Comparison of ENCODE assay signal across 17 cellular contexts in genomic region chr14:34363733-34364134, GRCh38.
DNase-seq lines count a peak whose midpoint lies in the region; ATAC-seq and TF ChIP-seq lines count a peak whose summit lies in the region.
"Had no signal": no experiment of that assay in that cellular context is flagged by ENCODE, and none has a peak within 500 bp of the region (broad histone marks: within the 10 kb centered on the region; RNA-seq: fewer than 3 reads in every experiment).

No MANE protein-coding gene starts in this region.

- H3K27me3 ChIP-seq in right atrium auricular region (no peaks in the 10 kb centered on the region), vagina (no peaks in the 10 kb centered on the region)
- H3K27me3 ChIP-seq: esophagus muscularis mucosa, MG63 had no signal

- H3K4me1 ChIP-seq in right atrium auricular region (peaks cover 0 to 8% of the 10 kb centered on the region in 2 donors), vagina (peaks cover 48% of the 10 kb centered on the region)

- H3K4me3 ChIP-seq in right atrium auricular region (no peak overlapping the region), vagina (no peak overlapping the region)
- H3K4me3 ChIP-seq: esophagus muscularis mucosa, MG63, thoracic aorta had no signal

- no peaks in the 10 kb centered on the region for H3K36me3 ChIP-seq in right atrium auricular region
- no peaks in the 10 kb centered on the region for H3K36me3 ChIP-seq in vagina
- H3K36me3 ChIP-seq: esophagus muscularis mucosa, MG63, thoracic aorta had no signal

- intact Hi-C loops in Right ventricle myocardium superior (cut with DNase I) (no loop called here), left cardiac atrium (cut with DNase I) (loop anchor here in 1 of 2 donors (10.0 kb wide), 1 partner anchor 131 kb away; no protein-coding TSS in a partner anchor), vagina (cut with DNase I) (no loop called here)

- DNase-seq in Right ventricle myocardium superior: no peak
- no peak for DNase-seq in right atrium auricular region (ENCODE audit: low spot score)
- peak; percentile 81 for DNase-seq in amniotic epithelial cell (ENCODE audit: low read depth)
- DNase-seq in left cardiac atrium: peak; percentile 18
- no peak for DNase-seq in vagina (ENCODE audit: extremely low spot score in 2 of 2)
- DNase-seq in NCI-H82 treated with DMSO at 0.1 percent for 48 hours (lab: John Stamatoyannopoulos, UW; ENCODE audit: unreplicated experiment): no peak
- DNase-seq: activated CD4-positive, alpha-beta T cell treated with anti-CD3 and anti-CD28 coated beads, Interleukin-2, amount 10 ng/mL, durations not matched to agents 7 days and 5 days; activated T-cell treated with anti-CD3 and anti-CD28 coated beads, Interleukin-2, amount 50 U/mL, for 48 hours; aorta; MG63; NCI-H748 treated with DMSO at 0.1 percent for 48 hours; retina; T-helper 2 cell had no signal

- TF ChIP-seq POLR2A in vagina (IDR thresholded peaks at IDR 0.05): no peak

- no peak for TF ChIP-seq CTCF in right atrium auricular region (IDR thresholded peaks at IDR 0.05)
- TF ChIP-seq CTCF in vagina (IDR thresholded peaks at IDR 0.05): no peak

- H3K27ac ChIP-seq in right atrium auricular region (no peak overlapping the region), vagina (peak overlapping the region; percentile 35)
- H3K27ac ChIP-seq: thoracic aorta had no signal

- H3K9me3 ChIP-seq in right atrium auricular region: no peaks in the 10 kb centered on the region
- H3K9me3 ChIP-seq in vagina: no peaks in the 10 kb centered on the region
- H3K9me3 ChIP-seq: esophagus muscularis mucosa, MG63, thoracic aorta had no signal

- ATAC-seq in Right ventricle myocardium superior (ENCODE audit: poor library complexity) (peak; percentile 25), left cardiac atrium (peak; percentile 35 to 55), GM21367 (IDR thresholded peaks at IDR 0.05; ENCODE audit: unreplicated experiment) (no peak), GM18909 (IDR thresholded peaks at IDR 0.05; ENCODE audit: poor library complexity, unreplicated experiment) (no peak)

Comparison
In these comparisons a context has a peak if more than half of its experiments do, and no peak if none do; other contexts are left out.
1. DNase-seq: peak in amniotic epithelial cell (single experiment) and left cardiac atrium (single experiment); none in Right ventricle myocardium superior (single experiment), right atrium auricular region (single experiment), vagina (0 of 2) and NCI-H82 treated with DMSO at 0.1 percent for 48 hours (single experiment).
2. ATAC-seq: peak in Right ventricle myocardium superior (single experiment) and left cardiac atrium (2 of 2); none in GM21367 (single experiment) and GM18909 (single experiment).